15 cellular contexts compared by ENCODE assay signal in the genomic region with DNA sequence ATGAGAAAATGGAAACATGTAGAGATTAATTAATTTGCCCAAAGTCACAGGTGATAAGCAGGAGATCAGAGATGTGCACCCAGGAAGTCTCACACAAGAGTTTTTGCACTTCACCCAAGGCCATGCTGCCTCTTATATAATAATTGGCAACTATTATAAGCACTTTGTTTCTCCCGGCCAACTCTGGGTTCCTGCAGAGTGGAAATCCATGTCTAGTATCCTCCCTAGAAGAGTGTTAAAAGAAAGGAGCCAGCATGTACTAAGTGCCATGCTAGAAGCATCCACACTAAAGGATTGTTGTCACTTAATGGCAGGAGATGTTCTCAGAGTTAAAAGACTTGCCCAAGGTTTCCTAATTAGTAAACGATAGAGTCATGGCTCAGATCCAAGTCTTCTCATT.
DNase-seq lines count a peak whose midpoint lies in the region; ATAC-seq and TF ChIP-seq lines count a peak whose summit lies in the region.
"Had no signal": no experiment of that assay in that cellular context is flagged by ENCODE, and none has a peak within 500 bp of the region (broad histone marks: within the 10 kb centered on the region; RNA-seq: fewer than 3 reads in every experiment).

No MANE protein-coding gene starts in this region.

- intact Hi-C loops in left ventricle myocardium superior (cut with micrococcal nuclease) (no loop called here), cardiac septum (cut with DNase I) (no loop called here)

- DNase-seq in NCI-H510A treated with DMSO at 0.1 percent for 48 hours (lab: John Stamatoyannopoulos, UW) (peak; percentile 13), NCI-H510A (lab: John Stamatoyannopoulos, UW) (no peak), left ventricle myocardium superior (no peak), cardiac septum (ENCODE audit: low spot score) (no peak)
- DNase-seq: C1 segment of cervical spinal cord; Caco-2; CD4-positive, CD25-positive, alpha-beta regulatory T cell; CD8-positive, alpha-beta T cell; DMS153; DND-41; H9 had no signal

- no peak for TF ChIP-seq CTCF in VCaP (conservative IDR thresholded peaks at IDR 0.05)

- H3K27ac ChIP-seq in VCaP, result peak overlapping the region; percentile 65

- ATAC-seq in left ventricle myocardium superior (peak; percentile 79), GM19035 (IDR thresholded peaks at IDR 0.05; ENCODE audit: unreplicated experiment) (no peak)
- ATAC-seq: CD8-positive, alpha-beta T cell; GM23338; HCT116 had no signal
